ENCODE assay signal across 8 cellular contexts in the genomic region with DNA sequence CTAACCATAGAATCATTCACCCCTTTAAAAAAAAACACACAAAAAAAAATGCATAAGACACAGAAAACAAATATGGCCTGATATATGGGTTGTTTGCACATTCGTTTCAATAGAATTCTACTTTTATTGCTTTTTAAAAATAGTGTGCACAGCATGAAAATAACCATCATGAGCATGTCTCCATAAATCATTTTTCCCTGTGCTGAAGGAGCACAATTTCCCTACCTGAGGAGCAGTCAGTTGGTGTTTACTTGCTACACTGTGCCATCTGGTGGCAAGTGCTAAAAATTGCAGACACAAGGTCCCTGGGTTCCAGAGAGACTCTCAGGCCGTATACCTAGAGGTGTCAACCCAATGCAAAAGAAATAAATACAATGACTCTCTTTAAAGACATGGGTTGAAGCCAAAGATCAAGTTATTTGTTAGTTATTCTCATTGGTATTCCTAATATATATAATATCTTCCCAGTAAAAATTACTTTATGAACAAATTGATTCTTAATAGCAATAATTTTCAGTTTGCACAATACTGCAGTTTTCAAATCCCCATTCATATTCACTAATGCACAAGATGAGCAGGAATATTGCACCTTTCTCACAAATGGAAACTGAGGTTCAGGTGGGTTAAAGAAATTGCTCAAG.
A peak's percentile ranks its signal among the peaks of the same experiment; 100 is the strongest.
DNase-seq lines count a peak whose midpoint lies in the region; ATAC-seq lines count a peak whose summit lies in the region.

No MANE protein-coding gene starts in this region.

- peak; percentile 42 to 64 for DNase-seq in NCI-H446 (lab: John Stamatoyannopoulos, UW)
- DNase-seq in NCI-H446 treated with DMSO at 0.1 percent for 48 hours (lab: John Stamatoyannopoulos, UW), result no peak
- peak; percentile 87 for DNase-seq in OCI-M1 (lab: John Stamatoyannopoulos, UW)
- peak; percentile 46 for DNase-seq in ecto neural progenitor cell (ENCODE audit: low spot score)
- DNase-seq in non-pigmented ciliary epithelial cell (ENCODE audit: low read depth), result peak; percentile 35

- ATAC-seq in GM19397 (IDR thresholded peaks at IDR 0.05; ENCODE audit: unreplicated experiment) (peak; percentile 83), HG03457 (IDR thresholded peaks at IDR 0.05; ENCODE audit: unreplicated experiment) (peak; percentile 78), GM21737 (IDR thresholded peaks at IDR 0.05; ENCODE audit: unreplicated experiment) (no peak)
